Comparison of ENCODE assay signal across 8 cellular contexts in the genomic region with DNA sequence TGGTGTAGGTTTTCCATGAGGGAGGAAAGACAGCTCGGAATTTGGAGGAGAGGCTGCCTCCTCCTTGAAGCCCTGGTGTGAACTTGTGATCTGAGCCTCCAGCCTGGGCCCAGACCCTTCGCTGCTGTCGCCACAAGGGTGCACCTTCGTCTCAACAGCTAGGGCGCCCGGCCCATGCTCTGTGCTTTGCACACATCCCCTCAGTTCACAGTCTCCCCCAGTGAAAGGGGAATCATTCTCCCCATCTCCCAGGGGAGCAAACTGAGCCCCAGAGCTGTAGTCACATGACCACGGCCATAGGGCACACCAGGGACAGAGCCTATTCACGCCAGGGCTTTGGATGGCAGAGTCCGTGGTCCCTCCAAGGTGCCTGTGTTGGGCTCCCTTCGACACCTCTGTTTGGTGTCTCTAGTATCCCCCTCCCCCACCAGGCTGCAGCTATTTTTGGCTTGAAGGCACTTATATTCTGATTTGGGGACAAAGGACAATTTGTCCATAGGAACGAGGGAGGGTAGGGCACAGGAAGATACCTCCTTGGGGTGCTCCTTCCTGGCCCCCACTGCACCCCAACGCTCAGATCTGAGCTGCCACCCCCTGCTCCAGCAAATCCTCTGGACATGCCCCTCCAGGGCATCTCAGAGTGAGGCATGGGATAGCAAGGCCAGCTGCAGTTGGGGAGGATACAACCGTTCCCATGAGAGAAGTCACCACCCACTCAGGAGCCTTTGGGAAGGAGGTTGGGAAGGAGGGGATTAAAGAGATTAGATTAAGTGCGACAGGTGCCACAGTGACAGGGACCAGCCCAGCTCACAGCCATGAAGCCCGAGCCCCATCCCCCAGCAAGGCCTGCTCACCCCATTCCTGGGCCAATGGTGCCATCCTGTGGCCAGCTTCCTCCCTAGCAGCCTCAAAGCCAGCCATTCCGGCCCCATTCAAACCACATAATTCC. TPM values are rescaled to one million over a fixed set of nuclear protein-coding genes. Genes with fewer than 3 reads are reported as not detected.
DNase-seq lines count a peak whose midpoint lies in the region; ATAC-seq and TF ChIP-seq lines count a peak whose summit lies in the region.

No MANE protein-coding gene starts in this region.

- no peak overlapping the region for H4K8ac ChIP-seq in trophoblast cell (ENCODE audit: low read depth, low read length)

- H3K4me2 ChIP-seq in trophoblast cell (ENCODE audit: low read length): no peak overlapping the region

- H3K9me3 Mint-ChIP-seq in glutamatergic neuron (ENCODE audit: unreplicated experiment): peaks cover 6% of the 10 kb centered on the region

- no peak overlapping the region for H3K4me3 Mint-ChIP-seq in glutamatergic neuron (ENCODE audit: unreplicated experiment)

- H2AFZ ChIP-seq in trophoblast cell (ENCODE audit: insufficient read depth, low read length, poor library complexity): no peak overlapping the region

- peak; percentile 69 for TF ChIP-seq CTCF in glutamatergic neuron (IDR thresholded peaks at IDR 0.05; ENCODE audit: partially characterized antibody, unreplicated experiment)

- H3K79me1 ChIP-seq in trophoblast cell (ENCODE audit: low read length): no peaks in the 10 kb centered on the region

- no peak overlapping the region for H3K4ac ChIP-seq in trophoblast cell (ENCODE audit: low read depth, low read length)

- H2AK5ac ChIP-seq in trophoblast cell (ENCODE audit: low read length): no peak overlapping the region

- no peak overlapping the region for H3K18ac ChIP-seq in trophoblast cell (ENCODE audit: low read length)

- H3K4me1 ChIP-seq in trophoblast cell (ENCODE audit: control insufficient read depth in 1 of 2, insufficient read depth in 2 of 2, low read length in 2 of 2): no peaks in the 10 kb centered on the region

- peaks cover 12% of the 10 kb centered on the region for H3K27me3 Mint-ChIP-seq in glutamatergic neuron (ENCODE audit: unreplicated experiment)

- no peak overlapping the region for H4K12ac ChIP-seq in trophoblast cell (ENCODE audit: low read depth, low read length)

- no peak overlapping the region for H3K14ac ChIP-seq in trophoblast cell (ENCODE audit: low read length)

- H3K36me3 ChIP-seq in trophoblast cell (ENCODE audit: control insufficient read depth in 1 of 2, insufficient read depth in 2 of 2, low read length in 2 of 2): no peaks in the 10 kb centered on the region

- H3K4me3 ChIP-seq in trophoblast cell (ENCODE audit: low read depth, low read length): no peak overlapping the region

- no peaks in the 10 kb centered on the region for H3K79me2 ChIP-seq in trophoblast cell (ENCODE audit: control insufficient read depth, insufficient read depth, low read length, poor library complexity)

- H2BK5ac ChIP-seq in trophoblast cell (ENCODE audit: low read depth, low read length, poor library complexity): no peak overlapping the region

- H2BK120ac ChIP-seq in trophoblast cell (ENCODE audit: insufficient read depth, low read length, poor library complexity): no peak overlapping the region

- no peak overlapping the region for H3K23ac ChIP-seq in trophoblast cell (ENCODE audit: low read length)

- peaks cover 2% of the 10 kb centered on the region for H3K9me3 ChIP-seq in trophoblast cell (ENCODE audit: insufficient read depth, low read depth, low read length)

- no peak overlapping the region for H3K27ac ChIP-seq in trophoblast cell (ENCODE audit: low read depth, low read length)

- peaks cover 27% of the 10 kb centered on the region for H3K4me1 Mint-ChIP-seq in glutamatergic neuron (ENCODE audit: low read depth, unreplicated experiment)

- no peaks in the 10 kb centered on the region for H3K36me3 Mint-ChIP-seq in glutamatergic neuron (ENCODE audit: unreplicated experiment)

- no peak overlapping the region for H3K27ac Mint-ChIP-seq in glutamatergic neuron (ENCODE audit: unreplicated experiment)

- H2BK12ac ChIP-seq in trophoblast cell (ENCODE audit: low read length): no peak overlapping the region

- no CpG with 5 or more reads among the region's 16 CpGs for WGBS in trophoblast cell (ENCODE audit: extremely low coverage, insufficient coverage, insufficient read length)

- no peak overlapping the region for H4K91ac ChIP-seq in trophoblast cell (ENCODE audit: low read depth, low read length)

- ATAC-seq in GM21390 (IDR thresholded peaks at IDR 0.05; ENCODE audit: unreplicated experiment) (no peak), GM21576 (IDR thresholded peaks at IDR 0.05; ENCODE audit: unreplicated experiment) (no peak)

- DNase-seq in EL (peak; percentile 64), M059J (ENCODE audit: low read depth) (peak; percentile 63), SHP77 (lab: John Stamatoyannopoulos, UW) (peak; percentile 89 to 90), glutamatergic neuron (peak; percentile 94), trophoblast cell (peak; percentile 43 to 72)
- DNase-seq in activated naive CD4-positive, alpha-beta T cell treated with anti-CD3 and anti-CD28 coated beads, Interleukin-2, amount 50 U/mL, for 16 hours: peak; percentile 63

- H3K27me3 ChIP-seq in trophoblast cell (ENCODE audit: insufficient read depth, low read length): no peaks in the 10 kb centered on the region

- no peak overlapping the region for H3K9ac ChIP-seq in trophoblast cell (ENCODE audit: low read length)

RNA-seq across cellular contexts. Expression of gene MATN1, which starts 15.7 kb away (rescaled TPM):
- 0.10 TPM in 1 of 2 replicates, not detected in the other for total RNA-seq in M059J (2014; rRNA removed; shearing (Covaris generic))
- total RNA-seq in glutamatergic neuron (ENCODE audit: unreplicated experiment): 0.22 TPM
- 0.04 and 0.10 TPM in 2 replicates for polyA plus RNA-seq in trophoblast cell (2013)

RNA-seq across cellular contexts. Expression of gene LAPTM5, which starts 49.9 kb away (rescaled TPM):
- total RNA-seq in M059J (2014; rRNA removed; shearing (Covaris generic)): 3.4 and 4.1 TPM in 2 replicates
- total RNA-seq in glutamatergic neuron (ENCODE audit: unreplicated experiment): 0.56 TPM
- polyA plus RNA-seq in trophoblast cell (2013): 0.30 and 0.33 TPM in 2 replicates
